ENCODE assay signal across 8 cellular contexts in genomic region chr9:27528278-27528885, GRCh38. TPM values are rescaled to one million over a fixed set of nuclear protein-coding genes. Genes with fewer than 3 reads are reported as not detected.
A peak's percentile ranks its signal among the peaks of the same experiment; 100 is the strongest.
DNase-seq lines count a peak whose midpoint lies in the region; ATAC-seq and TF ChIP-seq lines count a peak whose summit lies in the region.

No MANE protein-coding gene starts in this region.

- H3K9me3 Mint-ChIP-seq in Caco-2 (ENCODE audit: unreplicated experiment) (no peaks in the 10 kb centered on the region), mesothelial cell of epicardium (no peaks in the 10 kb centered on the region)

- H3K4me3 ChIP-seq in Caco-2 (ENCODE audit: low read depth, low read length): peak overlapping the region; percentile 58
- peak overlapping the region; percentile 73 for H3K4me3 ChIP-seq in epithelial cell of esophagus (ENCODE audit: low read length)

- BruUV-seq in Caco-2 (replicated peaks; lab: Mats Ljungman, UMichigan): TSS peak; percentile 46

- no peaks in the 10 kb centered on the region for H3K36me3 ChIP-seq in Caco-2 (ENCODE audit: control insufficient read depth, insufficient read depth, low read length)

- peak overlapping the region; percentile 57 for H3K27ac Mint-ChIP-seq in Caco-2 (ENCODE audit: unreplicated experiment)
- H3K27ac Mint-ChIP-seq in mesothelial cell of epicardium: peak overlapping the region; percentile 97

- TF ChIP-seq CTCF in Caco-2 (IDR thresholded peaks at IDR 0.05; ENCODE audit: insufficient read depth in 1 of 2, low read depth in 1 of 2, low read length in 1 of 2, severe bottlenecking in 1 of 2, unreplicated experiment in 1 of 2) (no peak), epithelial cell of esophagus (IDR thresholded peaks at IDR 0.05; ENCODE audit: insufficient read depth, low read depth, low read length, missing control alignments) (no peak), mesothelial cell of epicardium (IDR thresholded peaks at IDR 0.05; ENCODE audit: unreplicated experiment) (no peak)

- peak; percentile 58 for ATAC-seq in GM21528 (IDR thresholded peaks at IDR 0.05; ENCODE audit: low FRiP score, unreplicated experiment)

- H3K4me1 Mint-ChIP-seq in Caco-2 (ENCODE audit: low read depth, unreplicated experiment) (no peaks in the 10 kb centered on the region), mesothelial cell of epicardium (peaks cover 42% of the 10 kb centered on the region)

- H3K4me3 Mint-ChIP-seq in Caco-2 (ENCODE audit: unreplicated experiment) (peak overlapping the region; percentile 75), mesothelial cell of epicardium (peak overlapping the region; percentile 94)

- H3K27me3 Mint-ChIP-seq in Caco-2 (ENCODE audit: insufficient read depth, unreplicated experiment) (no peaks in the 10 kb centered on the region), mesothelial cell of epicardium (ENCODE audit: low read depth) (no peaks in the 10 kb centered on the region)

- intact Hi-C loops in Caco-2 (cut with micrococcal nuclease; ENCODE audit: unreplicated experiment): loop anchor here (2.0 to 5.0 kb wide), 4 partner anchors 20 to 161 kb away; no protein-coding TSS in a partner anchor

- POLR2A ChIA-PET in Caco-2 (lab: Charles Lee): no interaction called here

- DNase-seq in Caco-2 (peak; percentile 56 to 58), KBM-7 (peak; percentile 71), activated T-cell treated with anti-CD3 and anti-CD28 coated beads for 24 hours (ENCODE audit: low read depth) (peak; percentile 31), epithelial cell of esophagus (ENCODE audit: low read depth) (peak; percentile 91), mesothelial cell of epicardium (ENCODE audit: low spot score in 2 of 2, unreplicated experiment in 2 of 2) (peak; percentile 45 to 79), NCI-H446 treated with DMSO at 0.1 percent for 48 hours (lab: John Stamatoyannopoulos, UW) (no peak)
- DNase-seq in stimulated activated CD8-positive, alpha-beta memory T cell treated with anti-CD3 and anti-CD28 coated beads, Interleukin-4, amount 100 ng/mL, for 48 hours: peak; percentile 69

- in situ Hi-C loops in KBM-7 (cut with MboI; ENCODE audit: low pct_unique_long_range_greater_than_20kb, low sequenced_read_pairs): loop anchor here (10.0 kb wide), 1 partner anchor 194 kb away; no protein-coding TSS in a partner anchor

- CTCF ChIA-PET in Caco-2 (lab: Charles Lee): interaction anchor here (0.7 kb wide), 1 partner anchor 195 kb away, joined by 3 read pairs; no protein-coding TSS in a partner anchor

- no peaks in the 10 kb centered on the region for H3K27me3 ChIP-seq in Caco-2 (replicated peaks; ENCODE audit: control insufficient read depth, insufficient read depth, low read length)

- H3K36me3 Mint-ChIP-seq in Caco-2 (ENCODE audit: insufficient read depth, unreplicated experiment) (no peaks in the 10 kb centered on the region), mesothelial cell of epicardium (peaks cover 5% of the 10 kb centered on the region)

- no peaks in the 10 kb centered on the region for H3K9me3 ChIP-seq in Caco-2

- no peaks in the 10 kb centered on the region for H3K4me1 ChIP-seq in Caco-2

RNA-seq across cellular contexts. Expression of gene MOB3B, which starts 1.2 kb away (rescaled TPM):
- total RNA-seq in Caco-2 (2022): 4.7 and 5.3 TPM in 2 replicates
- 13.6 to 14.8 TPM (median 14.6 TPM) in 3 replicates for total RNA-seq in mesothelial cell of epicardium

RNA-seq across cellular contexts. Expression of gene IFNK, which starts 4.3 kb away (rescaled TPM):
- total RNA-seq in Caco-2 (2022) (not detected in 2 replicates), mesothelial cell of epicardium (not detected in 3 replicates)

RNA-seq across cellular contexts. Expression of gene C9orf72, which starts 44.9 kb away (rescaled TPM):
- total RNA-seq in Caco-2 (2022) (3.2 and 3.6 TPM in 2 replicates), mesothelial cell of epicardium (22.0 to 22.9 TPM (median 22.0 TPM) in 3 replicates)
